29 cellular contexts compared by ENCODE assay signal in the genomic region with DNA sequence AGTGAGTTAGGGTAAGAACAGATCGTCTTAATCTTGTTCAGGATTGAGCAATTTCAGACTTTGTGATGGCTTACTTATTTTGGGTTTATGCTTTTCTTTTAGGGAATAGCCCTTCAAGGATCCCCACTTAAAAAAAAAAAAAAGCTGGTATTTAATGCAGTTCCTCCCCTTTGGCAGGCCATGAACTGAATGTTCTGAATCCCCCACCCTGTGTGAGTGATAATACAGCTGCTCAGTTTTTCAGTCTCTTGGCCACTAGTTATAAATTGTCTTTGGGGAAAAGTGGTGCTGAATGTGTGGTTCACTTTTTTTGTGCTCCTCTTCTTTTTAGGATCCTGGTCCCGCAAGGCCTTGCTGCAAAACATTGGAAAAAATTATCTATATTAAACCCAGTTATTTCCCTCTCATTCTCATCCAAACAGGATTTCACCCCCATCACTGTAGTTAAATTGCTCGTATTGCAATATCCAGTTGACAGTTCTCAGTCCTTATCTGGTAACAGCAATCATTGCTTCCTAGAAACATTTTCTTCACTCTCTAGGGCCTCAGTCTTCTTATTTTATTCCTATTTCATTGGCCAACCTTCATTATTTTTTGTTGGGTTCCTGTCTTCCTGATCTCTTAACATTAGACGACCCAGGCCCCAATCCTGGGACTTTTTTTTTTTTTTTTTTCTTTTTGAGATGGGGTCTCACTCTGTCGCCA.
"Had no signal": no experiment of that assay in that cellular context is flagged by ENCODE, and none has a peak within 500 bp of the region (broad histone marks: within the 10 kb centered on the region; RNA-seq: fewer than 3 reads in every experiment).

No MANE protein-coding gene starts in this region.

- H3K4me1 ChIP-seq: transverse colon, upper lobe of right lung, uterus had no signal

- H3K4me1 Mint-ChIP-seq: immature natural killer cell; memory B cell; mesothelial cell of epicardium; naive B cell; neural crest cell; stimulated activated naive B cell treated with anti-CD40 and anti-IgM and Interleukin-4, amounts not matched to agents 10 μg/mL and 1 μg/mL and 100 μg/mL, for 72 hours had no signal

- H3K27ac Mint-ChIP-seq: immature natural killer cell; memory B cell; mesothelial cell of epicardium; naive B cell; natural killer cell treated with Interleukin-12 subunit alpha and Interleukin-12 subunit beta and Interleukin-15 and Interleukin-18, amount 100 ng/mL, for 72 hours; progenitor cell of endocrine pancreas; stimulated activated naive B cell treated with anti-CD40 and anti-IgM and Interleukin-4, amounts not matched to agents 10 μg/mL and 1 μg/mL and 100 μg/mL, for 72 hours; stimulated activated naive CD8-positive, alpha-beta T cell treated with anti-CD3 and anti-CD28 coated beads, Interleukin-15, Interleukin-2, amounts not matched to agents 100 ng/mL and 50 ng/mL, for 24 hours had no signal

- H3K9me3 Mint-ChIP-seq: memory B cell; mesothelial cell of epicardium; natural killer cell treated with Interleukin-12 subunit alpha and Interleukin-12 subunit beta and Interleukin-15 and Interleukin-18, amount 100 ng/mL, for 72 hours; stimulated activated naive B cell treated with anti-CD40 and anti-IgM and Interleukin-4, amounts not matched to agents 10 μg/mL and 1 μg/mL and 100 μg/mL, for 72 hours; stimulated activated naive CD8-positive, alpha-beta T cell treated with anti-CD3 and anti-CD28 coated beads, Interleukin-15, Interleukin-2, amounts not matched to agents 100 ng/mL and 50 ng/mL, for 24 hours had no signal

- H3K27me3 ChIP-seq: esophagus muscularis mucosa, neutrophil, transverse colon, upper lobe of right lung, uterus had no signal

- H3K36me3 ChIP-seq: esophagus muscularis mucosa, neutrophil, transverse colon, upper lobe of right lung, uterus had no signal

- DNase-seq: dermis blood vessel endothelial cell; effector memory CD4-positive, alpha-beta T cell; foreskin melanocyte; glutamatergic neuron; hypothalamus; immature natural killer cell; islet precursor cell; kidney glomerular epithelial cell; left colon; mucosa of descending colon; naive B cell; small intestine; stimulated activated CD4-positive, alpha-beta T cell treated with anti-CD3 and anti-CD28 coated beads, Interleukin-15, amount 100 ng/mL, for 24 hours; stimulated activated CD4-positive, alpha-beta T cell treated with anti-CD3 and anti-CD28 coated beads, Interleukin-2, amount 100 ng/mL, for 48 hours; stimulated activated naive B cell treated with anti-CD40 and anti-IgM and Interleukin-4, amounts not matched to agents 10 μg/mL and 1 μg/mL and 100 μg/mL, for 72 hours; transverse colon; upper lobe of right lung; uterus had no signal

- H3K4me3 ChIP-seq: coronary artery, esophagus muscularis mucosa, lung, mucosa of descending colon, transverse colon, upper lobe of right lung, uterus had no signal

- H3K36me3 Mint-ChIP-seq: immature natural killer cell; memory B cell; mesothelial cell of epicardium; naive B cell; natural killer cell treated with Interleukin-12 subunit alpha and Interleukin-12 subunit beta and Interleukin-15 and Interleukin-18, amount 100 ng/mL, for 72 hours; stimulated activated naive B cell treated with anti-CD40 and anti-IgM and Interleukin-4, amounts not matched to agents 10 μg/mL and 1 μg/mL and 100 μg/mL, for 72 hours had no signal

- H3K27ac ChIP-seq: coronary artery, esophagus muscularis mucosa, neutrophil, parathyroid adenoma, transverse colon, upper lobe of right lung had no signal

- H3K4me3 Mint-ChIP-seq: immature natural killer cell; memory B cell; mesothelial cell of epicardium; naive B cell; natural killer cell treated with Interleukin-12 subunit alpha and Interleukin-12 subunit beta and Interleukin-15 and Interleukin-18, amount 100 ng/mL, for 72 hours; neural crest cell; stimulated activated naive B cell treated with anti-CD40 and anti-IgM and Interleukin-4, amounts not matched to agents 10 μg/mL and 1 μg/mL and 100 μg/mL, for 72 hours; stimulated activated naive CD8-positive, alpha-beta T cell treated with anti-CD3 and anti-CD28 coated beads, Interleukin-15, Interleukin-2, amounts not matched to agents 100 ng/mL and 50 ng/mL, for 24 hours had no signal

- ATAC-seq: left colon; mucosa of descending colon; natural killer cell treated with Interleukin-12 subunit alpha and Interleukin-12 subunit beta and Interleukin-15 and Interleukin-18, amount 100 ng/mL, for 72 hours; stimulated activated naive B cell treated with anti-CD40 and anti-IgM and Interleukin-4, amounts not matched to agents 10 μg/mL and 1 μg/mL and 100 μg/mL, for 72 hours; upper lobe of right lung had no signal

- H3K9me3 ChIP-seq: esophagus muscularis mucosa, mucosa of descending colon, neutrophil, transverse colon, upper lobe of right lung, uterus had no signal

- H3K27me3 Mint-ChIP-seq: memory B cell; naive B cell; natural killer cell treated with Interleukin-12 subunit alpha and Interleukin-12 subunit beta and Interleukin-15 and Interleukin-18, amount 100 ng/mL, for 72 hours; progenitor cell of endocrine pancreas; stimulated activated naive B cell treated with anti-CD40 and anti-IgM and Interleukin-4, amounts not matched to agents 10 μg/mL and 1 μg/mL and 100 μg/mL, for 72 hours; stimulated activated naive CD8-positive, alpha-beta T cell treated with anti-CD3 and anti-CD28 coated beads, Interleukin-15, Interleukin-2, amounts not matched to agents 100 ng/mL and 50 ng/mL, for 24 hours had no signal
